In genomic region chr3:49328350-49328749, GRCh38 we compare ENCODE assay signal across 6 cellular contexts. TPM values are rescaled to one million over a fixed set of nuclear protein-coding genes. Genes with fewer than 3 reads are reported as not detected.
A peak's percentile ranks its signal among the peaks of the same experiment; 100 is the strongest.
DNase-seq lines count a peak whose midpoint lies in the region; ATAC-seq and TF ChIP-seq lines count a peak whose summit lies in the region.
"Not testable (repeated sequence)": the region's sequence is repeated elsewhere in the genome, so short reads cannot be mapped to it uniquely, and the experiment has no call there.

No MANE protein-coding gene starts in this region.

- H3K23ac ChIP-seq in H9 (ENCODE audit: insufficient read length, low read depth, low read length), result not testable (repeated sequence)

- not testable (repeated sequence) for H4K20me1 ChIP-seq in H9 (ENCODE audit: control insufficient read depth, insufficient read depth, insufficient read length)

- not testable (repeated sequence) for H3K18ac ChIP-seq in H9 (ENCODE audit: insufficient read length, low read depth, low read length)

- H3K4me3 ChIP-seq in epithelial cell of esophagus (ENCODE audit: low read length), result not testable (repeated sequence)

- H3K4ac ChIP-seq in H9 (ENCODE audit: low read depth, low read length), result not testable (repeated sequence)

- not testable (repeated sequence) for H3K4me1 Mint-ChIP-seq in H9; activated CD8-positive, alpha-beta T cell treated with anti-CD3 and anti-CD28 coated beads, Interleukin-2, amount 10 ng/mL, durations not matched to agents 7 days and 5 days (ENCODE audit: low read depth); activated naive CD8-positive, alpha-beta T cell treated with anti-CD3 and anti-CD28 coated beads, Interleukin-2, amount 10 ng/mL, durations not matched to agents 7 days and 5 days; nephron progenitor cell

- H3K27ac ChIP-seq in H9 (ENCODE audit: insufficient read length, low read depth, low read length), result not testable (repeated sequence)
- peak overlapping the region; percentile 69 for H3K27ac ChIP-seq in RWPE1

- not testable (repeated sequence) for H3K4me2 ChIP-seq in H9 (ENCODE audit: insufficient read depth, insufficient read length, low read length)

- H3K9me3 Mint-ChIP-seq in H9; activated CD8-positive, alpha-beta T cell treated with anti-CD3 and anti-CD28 coated beads, Interleukin-2, amount 10 ng/mL, durations not matched to agents 7 days and 5 days (ENCODE audit: insufficient read depth); activated naive CD8-positive, alpha-beta T cell treated with anti-CD3 and anti-CD28 coated beads, Interleukin-2, amount 10 ng/mL, durations not matched to agents 7 days and 5 days; nephron progenitor cell: not testable (repeated sequence)

- not testable (repeated sequence) for H3K14ac ChIP-seq in H9 (ENCODE audit: insufficient read depth, low read length)

- not testable (repeated sequence) for H4K91ac ChIP-seq in H9 (ENCODE audit: insufficient read length, low read depth, low read length)

- not testable (repeated sequence) for H4K5ac ChIP-seq in H9 (ENCODE audit: insufficient read length, low read depth, low read length)

- not testable (repeated sequence) for H2BK5ac ChIP-seq in H9 (ENCODE audit: insufficient read length, low read length)

- not testable (repeated sequence) for H2BK15ac ChIP-seq in H9 (ENCODE audit: low read depth, low read length)

- H2AK5ac ChIP-seq in H9 (ENCODE audit: insufficient read length, low read length), result not testable (repeated sequence)

- H3K27me3 ChIP-seq in H9 (ENCODE audit: insufficient read depth, low read length), result not testable (repeated sequence)

- not testable (repeated sequence) for H3K79me1 ChIP-seq in H9 (ENCODE audit: insufficient read depth, low read depth, low read length, poor library complexity, severe bottlenecking)

- not testable (repeated sequence) for ATAC-seq in activated CD8-positive, alpha-beta T cell treated with anti-CD3 and anti-CD28 coated beads, Interleukin-2, amount 10 ng/mL, durations not matched to agents 7 days and 5 days; activated naive CD8-positive, alpha-beta T cell treated with anti-CD3 and anti-CD28 coated beads, Interleukin-2, amount 10 ng/mL, durations not matched to agents 7 days and 5 days (ENCODE audit: low read depth)

- H3K56ac ChIP-seq in H9 (ENCODE audit: insufficient read length, low read depth, low read length), result not testable (repeated sequence)

- peak overlapping the region in 2 of 3 experiments; percentile 32 to 90; a peak in 3 of 7 replicates for H3K27ac Mint-ChIP-seq in H9
- H3K27ac Mint-ChIP-seq in activated CD8-positive, alpha-beta T cell treated with anti-CD3 and anti-CD28 coated beads, Interleukin-2, amount 10 ng/mL, durations not matched to agents 7 days and 5 days, result peak overlapping the region; percentile 44
- peak overlapping the region; percentile 12 for H3K27ac Mint-ChIP-seq in activated naive CD8-positive, alpha-beta T cell treated with anti-CD3 and anti-CD28 coated beads, Interleukin-2, amount 10 ng/mL, durations not matched to agents 7 days and 5 days
- peak overlapping the region; percentile 68 for H3K27ac Mint-ChIP-seq in nephron progenitor cell

- not testable (repeated sequence) for H3K9ac ChIP-seq in H9 (ENCODE audit: extremely low read depth, insufficient read length, low read length)

- not testable (repeated sequence) for H2BK120ac ChIP-seq in H9 (ENCODE audit: low read depth, low read length, poor library complexity, severe bottlenecking)

- not testable (repeated sequence) for H2AFZ ChIP-seq in H9 (ENCODE audit: low read length)

- not testable (repeated sequence) for TF ChIP-seq CTCF in H9 (conservative IDR thresholded peaks at IDR 0.05); RWPE1 (conservative IDR thresholded peaks at IDR 0.05; ENCODE audit: low read depth); epithelial cell of esophagus (IDR thresholded peaks at IDR 0.05; ENCODE audit: insufficient read depth, low read depth, low read length, missing control alignments); nephron progenitor cell (IDR thresholded peaks at IDR 0.05)

- H3K27me3 Mint-ChIP-seq in H9 (ENCODE audit: low read depth); activated CD8-positive, alpha-beta T cell treated with anti-CD3 and anti-CD28 coated beads, Interleukin-2, amount 10 ng/mL, durations not matched to agents 7 days and 5 days (ENCODE audit: low read depth); activated naive CD8-positive, alpha-beta T cell treated with anti-CD3 and anti-CD28 coated beads, Interleukin-2, amount 10 ng/mL, durations not matched to agents 7 days and 5 days; nephron progenitor cell (ENCODE audit: low read depth, poor library complexity): not testable (repeated sequence)

- not testable (repeated sequence) for H2BK20ac ChIP-seq in H9 (ENCODE audit: low read depth, low read length, poor library complexity, severe bottlenecking)

- not testable (repeated sequence) for H4K8ac ChIP-seq in H9 (replicated peaks; ENCODE audit: insufficient read length, low read depth, low read length)

- not testable (repeated sequence) for H3K4me3 Mint-ChIP-seq in H9; activated CD8-positive, alpha-beta T cell treated with anti-CD3 and anti-CD28 coated beads, Interleukin-2, amount 10 ng/mL, durations not matched to agents 7 days and 5 days; activated naive CD8-positive, alpha-beta T cell treated with anti-CD3 and anti-CD28 coated beads, Interleukin-2, amount 10 ng/mL, durations not matched to agents 7 days and 5 days; nephron progenitor cell

- H2BK12ac ChIP-seq in H9 (ENCODE audit: insufficient read length, low read depth, low read length), result not testable (repeated sequence)

- H3K36me3 Mint-ChIP-seq in H9 (ENCODE audit: insufficient read depth in 1 of 3, low read depth in 3 of 3) (peaks cover 24 to 81% (median 60%) of the 10 kb centered on the region in 3 experiments; a peak in 6 of 7 replicates), nephron progenitor cell (ENCODE audit: low read depth) (peaks cover 71% of the 10 kb centered on the region)
- peaks cover 63% of the 10 kb centered on the region for H3K36me3 Mint-ChIP-seq in activated CD8-positive, alpha-beta T cell treated with anti-CD3 and anti-CD28 coated beads, Interleukin-2, amount 10 ng/mL, durations not matched to agents 7 days and 5 days (ENCODE audit: low read depth)
- H3K36me3 Mint-ChIP-seq in activated naive CD8-positive, alpha-beta T cell treated with anti-CD3 and anti-CD28 coated beads, Interleukin-2, amount 10 ng/mL, durations not matched to agents 7 days and 5 days, result peaks cover 32% of the 10 kb centered on the region

- H3K4me1 ChIP-seq in H9 (ENCODE audit: insufficient read depth, low read length), result not testable (repeated sequence)

- not testable (repeated sequence) for H3K23me2 ChIP-seq in H9 (ENCODE audit: insufficient read length, low read depth, low read length, poor library complexity, severe bottlenecking)

- POLR2A ChIA-PET in RWPE1 (lab: Yijun Ruan, JAX; ENCODE audit: low non-redundant PET); activated CD8-positive, alpha-beta T cell treated with anti-CD3 and anti-CD28 coated beads, Interleukin-2, amount 10 ng/mL, durations not matched to agents 7 days and 5 days (lab: Charles Lee); activated naive CD8-positive, alpha-beta T cell treated with anti-CD3 and anti-CD28 coated beads, Interleukin-2, amount 10 ng/mL, durations not matched to agents 7 days and 5 days (lab: Charles Lee): not testable (repeated sequence)

- WGBS in H9 (ENCODE audit: extremely low coverage, insufficient read length, low lambda C conversion rate), result no CpG with 5 or more reads among the region's 2 CpGs

- H3T11ph ChIP-seq in H9 (ENCODE audit: low read length), result not testable (repeated sequence)

- not testable (repeated sequence) for H3K9me3 ChIP-seq in H9 (ENCODE audit: control insufficient read depth, low read depth, low read length)

- DNase-seq in H9; RWPE1 (ENCODE audit: low spot score); activated CD8-positive, alpha-beta T cell treated with anti-CD3 and anti-CD28 coated beads, Interleukin-2, amount 10 ng/mL, durations not matched to agents 7 days and 5 days; activated naive CD8-positive, alpha-beta T cell treated with anti-CD3 and anti-CD28 coated beads, Interleukin-2, amount 10 ng/mL, durations not matched to agents 7 days and 5 days; nephron progenitor cell: not testable (repeated sequence)
- DNase-seq in epithelial cell of esophagus (ENCODE audit: low read depth), result peak; percentile 52

- not testable (repeated sequence) for H3K79me2 ChIP-seq in H9 (ENCODE audit: insufficient read depth, low read length)

- CTCF ChIA-PET in RWPE1 (lab: Yijun Ruan, JAX); activated CD8-positive, alpha-beta T cell treated with anti-CD3 and anti-CD28 coated beads, Interleukin-2, amount 10 ng/mL, durations not matched to agents 7 days and 5 days (lab: Charles Lee): not testable (repeated sequence)

RNA-seq across cellular contexts. Expression of gene USP4, which starts 11.5 kb away (rescaled TPM):
- 33.5 and 36.1 TPM in 2 replicates for total RNA-seq in H9 (2021)
- 10 to 100 TPM; 72.1 to 74.0 TPM for total RNA-seq in activated CD8-positive, alpha-beta T cell treated with anti-CD3 and anti-CD28 coated beads, Interleukin-2, amount 10 ng/mL, durations not matched to agents 7 days and 5 days
- 10 to 100 TPM; 89.6 to 90.0 TPM for total RNA-seq in activated naive CD8-positive, alpha-beta T cell treated with anti-CD3 and anti-CD28 coated beads, Interleukin-2, amount 10 ng/mL, durations not matched to agents 7 days and 5 days

RNA-seq across cellular contexts. Expression of gene GPX1, which starts 29.8 kb away (rescaled TPM):
- total RNA-seq in H9 (2021), result 253 and 265 TPM in 2 replicates
- 100 to 1,000 TPM; 115 to 119 TPM for total RNA-seq in activated CD8-positive, alpha-beta T cell treated with anti-CD3 and anti-CD28 coated beads, Interleukin-2, amount 10 ng/mL, durations not matched to agents 7 days and 5 days
- total RNA-seq in activated naive CD8-positive, alpha-beta T cell treated with anti-CD3 and anti-CD28 coated beads, Interleukin-2, amount 10 ng/mL, durations not matched to agents 7 days and 5 days, result 10 to 100 TPM; 86.4 to 90.6 TPM

RNA-seq across cellular contexts. Expression of gene C3orf62, which starts 51.3 kb away (rescaled TPM):
- total RNA-seq in H9 (2021), result 4.5 and 4.6 TPM in 2 replicates
- 10 to 100 TPM; 10.4 to 11.1 TPM for total RNA-seq in activated CD8-positive, alpha-beta T cell treated with anti-CD3 and anti-CD28 coated beads, Interleukin-2, amount 10 ng/mL, durations not matched to agents 7 days and 5 days
- 10 to 100 TPM in 1 of 2 experiments, 1 to 10 TPM in 1; 8.1 to 10.9 TPM for total RNA-seq in activated naive CD8-positive, alpha-beta T cell treated with anti-CD3 and anti-CD28 coated beads, Interleukin-2, amount 10 ng/mL, durations not matched to agents 7 days and 5 days

Comparison
In these comparisons a context has a peak if more than half of its experiments do, and no peak if none do; other contexts are left out.
1. H3K27ac Mint-ChIP-seq: peak in every context shown above with its lines; median percentile 68 in nephron progenitor cell; 61 in H9; 44 in activated CD8-positive, alpha-beta T cell treated with anti-CD3 and anti-CD28 coated beads, Interleukin-2, amount 10 ng/mL, durations not matched to agents 7 days and 5 days; 12 in activated naive CD8-positive, alpha-beta T cell treated with anti-CD3 and anti-CD28 coated beads, Interleukin-2, amount 10 ng/mL, durations not matched to agents 7 days and 5 days.